Comparison of ENCODE assay signal across 10 cellular contexts in genomic region chr9:125750656-125751035, GRCh38. TPM values are rescaled to one million over a fixed set of nuclear protein-coding genes. Genes with fewer than 3 reads are reported as not detected.
DNase-seq lines count a peak whose midpoint lies in the region; ATAC-seq, FAIRE-seq and TF ChIP-seq lines count a peak whose summit lies in the region.
"Had no signal": no experiment of that assay in that cellular context is flagged by ENCODE, and none has a peak within 500 bp of the region (broad histone marks: within the 10 kb centered on the region; RNA-seq: fewer than 3 reads in every experiment).

No MANE protein-coding gene starts in this region.

- DNase-seq in NCI-H1417 (lab: John Stamatoyannopoulos, UW) (peak in 2 of 3 experiments; percentile 51 to 71), NCI-H1417 treated with DMSO at 0.1 percent for 48 hours (lab: John Stamatoyannopoulos, UW) (no peak), NCI-H82 (lab: John Stamatoyannopoulos, UW) (peak; percentile 92), endothelial cell of umbilical vein (ENCODE audit: low read depth, low spot score) (no peak), GM20000 (ENCODE audit: low spot score) (no peak), CD1c-positive myeloid dendritic cell (ENCODE audit: extremely low spot score) (no peak)
- DNase-seq: ACHN; stimulated activated CD8-positive, alpha-beta memory T cell treated with anti-CD3 and anti-CD28 coated beads, Interleukin-4, amount 100 ng/mL, for 48 hours had no signal

- POLR2A ChIA-PET in endothelial cell of umbilical vein (lab: Charles Lee): no interaction called here

- H2AFZ ChIP-seq in endothelial cell of umbilical vein (ENCODE audit: low read depth, low read length) (no peak overlapping the region), parathyroid adenoma (no peak overlapping the region)

- no peaks in the 10 kb centered on the region for H3K9me1 ChIP-seq in endothelial cell of umbilical vein (replicated peaks; ENCODE audit: control insufficient read depth, extremely low read depth, insufficient read depth, low read length)

- intact Hi-C loops in endothelial cell of umbilical vein (cut with micrococcal nuclease): no loop called here

- peaks cover 0 to 8% of the 10 kb centered on the region in 2 experiments for H3K36me3 ChIP-seq in endothelial cell of umbilical vein (ENCODE audit: control insufficient read depth in 2 of 2, extremely low read depth in 1 of 2, insufficient read depth in 2 of 2, low read length in 2 of 2)
- peaks cover 11% of the 10 kb centered on the region for H3K36me3 ChIP-seq in parathyroid adenoma (ENCODE audit: control insufficient read depth, insufficient read depth, low read length)

- no peak for TF ChIP-seq CTCF in endothelial cell of umbilical vein (IDR thresholded peaks at IDR 0.05; ENCODE audit: extremely low read depth in 1 of 2, insufficient read depth in 1 of 2, low read depth in 1 of 2, low read length in 2 of 2)
- no peak for TF ChIP-seq CTCF in parathyroid adenoma (IDR thresholded peaks at IDR 0.05)
- no peak for TF ChIP-seq CTCF in GM20000 (IDR thresholded peaks at IDR 0.05; ENCODE audit: extremely low read depth, missing control alignments)

- TF ChIP-seq POLR2A in endothelial cell of umbilical vein (IDR thresholded peaks at IDR 0.05; ENCODE audit: low read depth, low read length): no peak

- BruUV-seq in endothelial cell of umbilical vein (replicated peaks; lab: Mats Ljungman, UMichigan): no TSS peak

- no peaks in the 10 kb centered on the region for H4K20me1 ChIP-seq in endothelial cell of umbilical vein (replicated peaks; ENCODE audit: control insufficient read depth, extremely low read depth, insufficient read depth, low read length)

- peaks cover 44% of the 10 kb centered on the region for H3K79me2 ChIP-seq in endothelial cell of umbilical vein (ENCODE audit: control insufficient read depth, insufficient read depth, low read length)
- H3K79me2 ChIP-seq in parathyroid adenoma: peaks cover 24% of the 10 kb centered on the region

- H3K27me3 ChIP-seq in endothelial cell of umbilical vein (ENCODE audit: control insufficient read depth in 2 of 2, insufficient read depth in 2 of 2, low read length in 2 of 2): no peaks in the 10 kb centered on the region
- no peaks in the 10 kb centered on the region for H3K27me3 ChIP-seq in parathyroid adenoma (ENCODE audit: control insufficient read depth, insufficient read depth, low read length)

- H3K4me3 ChIP-seq in endothelial cell of umbilical vein (replicated peaks in 1 of 3; ENCODE audit: insufficient read depth in 1 of 3, low read depth in 1 of 3, low read length in 3 of 3) (peak overlapping the region in 1 of 3 experiments; percentile 86), parathyroid adenoma (ENCODE audit: low read depth, low read length) (peak overlapping the region; percentile 94)

- no peak for ATAC-seq in HG02870 (IDR thresholded peaks at IDR 0.05; ENCODE audit: unreplicated experiment)

- peaks cover 22% of the 10 kb centered on the region for H3K4me1 ChIP-seq in endothelial cell of umbilical vein (ENCODE audit: control insufficient read depth, extremely low read depth, insufficient read depth, low read length)
- H3K4me1 ChIP-seq in parathyroid adenoma: peaks cover 3% of the 10 kb centered on the region

- H3K9ac ChIP-seq in endothelial cell of umbilical vein (replicated peaks; ENCODE audit: extremely low read depth, insufficient read depth, low read length) (no peak overlapping the region), parathyroid adenoma (no peak overlapping the region)

- no peaks in the 10 kb centered on the region for H3K9me3 ChIP-seq in endothelial cell of umbilical vein (replicated peaks; ENCODE audit: control insufficient read depth, insufficient read depth, low read length)
- H3K9me3 ChIP-seq in parathyroid adenoma (ENCODE audit: control insufficient read depth, low read length): no peaks in the 10 kb centered on the region

- H3K4me2 ChIP-seq in endothelial cell of umbilical vein (ENCODE audit: insufficient read depth, low read length) (peak overlapping the region; percentile 89), parathyroid adenoma (ENCODE audit: low read length) (peak overlapping the region; percentile 80)

- FAIRE-seq in endothelial cell of umbilical vein (lab: Jason Lieb, UNC): no peak

- H3K27ac ChIP-seq in endothelial cell of umbilical vein (ENCODE audit: insufficient read depth, low read depth, low read length) (no peak overlapping the region), parathyroid adenoma (peak overlapping the region; percentile 93)

- CTCF ChIA-PET in endothelial cell of umbilical vein (lab: Charles Lee): interaction anchor here (1.0 to 2.1 kb wide), 4 partner anchors 8 to 343 kb away, joined by 3 to 9 read pairs (median 6); no protein-coding TSS in a partner anchor

- dilution Hi-C loops in endothelial cell of umbilical vein (cut with MboI; ENCODE audit: extremely low pct_ligation_motif_present, low sequenced_read_pairs): no loop called here

TF ChIP-seq in endothelial cell of umbilical vein, 7 proteins besides CTCF, POLR2A, EP300 and RAD21:
- TF ChIP-seq EZH2 (IDR thresholded peaks at IDR 0.05; ENCODE audit: borderline replicate concordance, low read depth, low read length, severe bottlenecking) (no peak), FOS (IDR thresholded peaks at IDR 0.05; ENCODE audit: borderline replicate concordance, insufficient read depth, low read length) (no peak), JUN (IDR thresholded peaks at IDR 0.05; ENCODE audit: borderline replicate concordance, insufficient read depth, insufficient read length, low read depth) (no peak), POLR2AphosphoS5 (IDR thresholded peaks at IDR 0.05; ENCODE audit: insufficient read depth, low read depth, low read length) (no peak), MAX (IDR thresholded peaks at IDR 0.05; ENCODE audit: insufficient read depth, insufficient read length) (no peak), MYC (IDR thresholded peaks at IDR 0.05; ENCODE audit: low read depth, low read length) (no peak), GATA2 (IDR thresholded peaks at IDR 0.05; ENCODE audit: insufficient read depth, insufficient read length, low read depth, low read length) (no peak)

RNA-seq across cellular contexts. Expression of gene PBX3, which starts 3.5 kb away (rescaled TPM):
- 42.0 and 42.4 TPM in 2 replicates for total RNA-seq in endothelial cell of umbilical vein
- 17.4 and 18.8 TPM in 2 replicates for polyA plus RNA-seq in endothelial cell of umbilical vein
- polyA plus RNA-seq in endothelial cell of umbilical vein (2011; cell fraction: cytosol; rRNA removed): 25.5 and 25.6 TPM in 2 replicates
- 65.2 and 78.8 TPM in 2 replicates for polyA plus RNA-seq in endothelial cell of umbilical vein (2011; cell fraction: nucleus; rRNA removed)
- 22.4 and 24.1 TPM in 2 replicates for polyA plus RNA-seq in endothelial cell of umbilical vein (2012)
- polyA minus RNA-seq in endothelial cell of umbilical vein: 39.4 and 65.2 TPM in 2 replicates
- 13.8 TPM for polyA minus RNA-seq in endothelial cell of umbilical vein (2011; cell fraction: cytosol; rRNA and poly(A)+ RNA removed)
- polyA minus RNA-seq in endothelial cell of umbilical vein (2011; cell fraction: nucleus; rRNA and poly(A)+ RNA removed): 168 and 238 TPM in 2 replicates

RNA-seq across cellular contexts. Expression of gene MAPKAP1, which starts 43.6 kb away (rescaled TPM):
- 98.6 and 99.1 TPM in 2 replicates for total RNA-seq in endothelial cell of umbilical vein
- polyA plus RNA-seq in endothelial cell of umbilical vein: 61.9 and 72.4 TPM in 2 replicates
- polyA plus RNA-seq in endothelial cell of umbilical vein (2011; cell fraction: cytosol; rRNA removed): 91.6 and 99.2 TPM in 2 replicates
- polyA plus RNA-seq in endothelial cell of umbilical vein (2011; cell fraction: nucleus; rRNA removed): 112 and 118 TPM in 2 replicates
- 85.1 and 104 TPM in 2 replicates for polyA plus RNA-seq in endothelial cell of umbilical vein (2012)
- 137 and 176 TPM in 2 replicates for polyA minus RNA-seq in endothelial cell of umbilical vein
- polyA minus RNA-seq in endothelial cell of umbilical vein (2011; cell fraction: cytosol; rRNA and poly(A)+ RNA removed): 35.0 TPM
- 153 and 183 TPM in 2 replicates for polyA minus RNA-seq in endothelial cell of umbilical vein (2011; cell fraction: nucleus; rRNA and poly(A)+ RNA removed)

Comparison
In these comparisons a context has a peak if more than half of its experiments do, and no peak if none do; other contexts are left out.
1. DNase-seq: peak in NCI-H1417 (2 of 3) and NCI-H82 (single experiment); none in NCI-H1417 treated with DMSO at 0.1 percent for 48 hours (single experiment), endothelial cell of umbilical vein (single experiment), GM20000 (single experiment) and CD1c-positive myeloid dendritic cell (single experiment).